In genomic region chr1:79726911-79727310, GRCh38 we compare ENCODE assay signal across 27 cellular contexts.
A peak's percentile ranks its signal among the peaks of the same experiment; 100 is the strongest.
DNase-seq lines count a peak whose midpoint lies in the region; ATAC-seq and TF ChIP-seq lines count a peak whose summit lies in the region.
"Had no signal": no experiment of that assay in that cellular context is flagged by ENCODE, and none has a peak within 500 bp of the region (broad histone marks: within the 10 kb centered on the region; RNA-seq: fewer than 3 reads in every experiment).

No MANE protein-coding gene starts in this region.

- TF ChIP-seq CTCF in GM23338 (conservative IDR thresholded peaks at IDR 0.05; ENCODE audit: low read depth in 2 of 2) (no peak), choroid plexus epithelial cell (conservative IDR thresholded peaks at IDR 0.05; ENCODE audit: low read depth, low read length) (no peak), gastroesophageal sphincter (IDR thresholded peaks at IDR 0.05) (no peak), smooth muscle cell (IDR thresholded peaks at IDR 0.05; ENCODE audit: borderline replicate concordance, insufficient read depth, poor library complexity, severe bottlenecking) (no peak), uterus (IDR thresholded peaks at IDR 0.05) (no peak), OCI-LY7 (conservative IDR thresholded peaks at IDR 0.05; ENCODE audit: low read length) (no peak)

- TF ChIP-seq EP300 in gastroesophageal sphincter (IDR thresholded peaks at IDR 0.05) = no peak

- no peak for TF ChIP-seq POLR2A in gastroesophageal sphincter (IDR thresholded peaks at IDR 0.05)
- TF ChIP-seq POLR2A in uterus (IDR thresholded peaks at IDR 0.05) = no peak

- H3K27me3 ChIP-seq in GM23338 (ENCODE audit: insufficient read depth) (no peaks in the 10 kb centered on the region), gastroesophageal sphincter (no peaks in the 10 kb centered on the region), smooth muscle cell (ENCODE audit: low read depth) (no peaks in the 10 kb centered on the region), uterus (no peaks in the 10 kb centered on the region)
- H3K27me3 ChIP-seq: BLaER1, Peyer's patch had no signal

- ATAC-seq in GM23338 (no peak), gastroesophageal sphincter (no peak), GM18520 (IDR thresholded peaks at IDR 0.05; ENCODE audit: unreplicated experiment) (no peak)
- ATAC-seq: K562 had no signal

- no TSS peak for BruUV-seq in OCI-LY7 (replicated peaks; lab: Mats Ljungman, UMichigan)

- H3K27ac ChIP-seq in GM23338 (ENCODE audit: low read depth) = no peak overlapping the region
- H3K27ac ChIP-seq in gastroesophageal sphincter = peak overlapping the region; percentile 22 to 81 (median 64)
- H3K27ac ChIP-seq in smooth muscle cell (ENCODE audit: low read depth) = no peak overlapping the region
- H3K27ac ChIP-seq in uterus = peak overlapping the region in 1 of 2 donors; percentile 5
- H3K27ac ChIP-seq in OCI-LY7 (ENCODE audit: low read depth, low read length, poor library complexity, severe bottlenecking) = no peak overlapping the region
- H3K27ac ChIP-seq: 22Rv1, BLaER1, Peyer's patch had no signal

- peaks cover 5% of the 10 kb centered on the region; the same call in 1 of the 2 replicates for H3K9me2 ChIP-seq in GM23338 (ENCODE audit: insufficient read depth)
- H3K9me2 ChIP-seq in OCI-LY7 (ENCODE audit: insufficient read depth, low read length) = no peaks in the 10 kb centered on the region

- H4K20me1 ChIP-seq in GM23338 (replicated peaks; ENCODE audit: insufficient read depth) (no peaks in the 10 kb centered on the region), smooth muscle cell (ENCODE audit: low read depth) (no peaks in the 10 kb centered on the region), OCI-LY7 (ENCODE audit: insufficient read depth, low read length) (no peaks in the 10 kb centered on the region)
- H4K20me1 ChIP-seq: BLaER1 had no signal

- POLR2A ChIA-PET in OCI-LY7 (lab: Charles Lee) = interaction anchor here (0.6 kb wide), 1 partner anchor 239 kb away, joined by 3 read pairs; no protein-coding TSS in a partner anchor

- H3K9me3 Mint-ChIP-seq in GM23338 = no peaks in the 10 kb centered on the region; the same call in 2 of the 3 replicates
- H3K9me3 Mint-ChIP-seq: HFFc6 had no signal

- no peak overlapping the region for H3K9ac ChIP-seq in smooth muscle cell (ENCODE audit: low read depth)
- H3K9ac ChIP-seq: BLaER1 had no signal

- CTCF ChIA-PET in OCI-LY7 (lab: Charles Lee; ENCODE audit: unreplicated experiment) = no interaction called here

- no peaks in the 10 kb centered on the region for H3K27me3 Mint-ChIP-seq in GM23338 (ENCODE audit: insufficient read depth, low read depth, poor library complexity)
- H3K27me3 Mint-ChIP-seq: CD4-positive, alpha-beta T cell had no signal

- DNase-seq in GM23338 (ENCODE audit: low spot score) (peak; percentile 37), choroid plexus epithelial cell (ENCODE audit: low read depth) (peak; percentile 21), smooth muscle cell (lab: John Stamatoyannopoulos, UW; ENCODE audit: unreplicated experiment) (no peak), uterus (no peak), OCI-LY7 (ENCODE audit: low spot score) (no peak)
- DNase-seq in activated CD4-positive, alpha-beta T cell treated with anti-CD3 and anti-CD28 coated beads for 4 hours = no peak
- DNase-seq: ACHN; CD4-positive, alpha-beta T cell; COR-L47; DMS 273 treated with DMSO at 0.1 percent for 48 hours; DMS79 treated with DMSO at 0.1 percent for 48 hours; H7; HFFc6; MM.1S; NCI-H1048; NCI-H1436; NCI-H187 treated with DMSO at 0.1 percent for 48 hours; NCI-H2227 treated with DMSO at 0.1 percent for 48 hours; NCI-H510A treated with DMSO at 0.1 percent for 48 hours; NCI-H774; NK-92 treated with Interleukin-12 subunit alpha and Interleukin-12 subunit beta, amount 100 ng/mL, for 24 hours; Peyer's patch had no signal

- H3F3A ChIP-seq in GM23338 (replicated peaks; ENCODE audit: low read depth) = no peaks in the 10 kb centered on the region
- H3F3A ChIP-seq in smooth muscle cell (ENCODE audit: low read depth) = no peaks in the 10 kb centered on the region

- H3K9me3 ChIP-seq in gastroesophageal sphincter (no peaks in the 10 kb centered on the region), smooth muscle cell (replicated peaks; ENCODE audit: low read depth) (no peaks in the 10 kb centered on the region), uterus (peaks cover 0 to 3% of the 10 kb centered on the region in 2 donors), OCI-LY7 (ENCODE audit: low read length) (no peaks in the 10 kb centered on the region)
- H3K9me3 ChIP-seq: BLaER1, Peyer's patch had no signal

- intact Hi-C loops in uterus (cut with DNase I; ENCODE audit: low total_unique reads) (no loop called here), OCI-LY7 (cut with micrococcal nuclease; ENCODE audit: unreplicated experiment) (no loop called here)

- H3K4me2 ChIP-seq in GM23338 = peak overlapping the region; percentile 28
- no peak overlapping the region for H3K4me2 ChIP-seq in smooth muscle cell
- no peak overlapping the region for H3K4me2 ChIP-seq in OCI-LY7 (ENCODE audit: low read length)
- H3K4me2 ChIP-seq: BLaER1 had no signal

- H3K36me3 ChIP-seq in GM23338 (ENCODE audit: insufficient read depth) = no peaks in the 10 kb centered on the region
- no peaks in the 10 kb centered on the region for H3K36me3 ChIP-seq in gastroesophageal sphincter
- no peaks in the 10 kb centered on the region for H3K36me3 ChIP-seq in smooth muscle cell (ENCODE audit: low read depth)
- peaks cover 0 to 3% of the 10 kb centered on the region in 2 donors for H3K36me3 ChIP-seq in uterus
- H3K36me3 ChIP-seq in OCI-LY7 (ENCODE audit: insufficient read depth, low read length) = no peaks in the 10 kb centered on the region
- H3K36me3 ChIP-seq: BLaER1, Peyer's patch had no signal

- H3K4me1 Mint-ChIP-seq in GM23338 = peaks cover 15% of the 10 kb centered on the region

- 37 to 52% methylated on average over 2 of the region's 2 CpGs for WGBS in gastroesophageal sphincter (ENCODE audit: low coverage in 1 of 2), 2 donors
- 84% methylated on average over 2 of the region's 2 CpGs for WGBS in smooth muscle cell (ENCODE audit: low lambda C conversion rate)

- H2AFZ ChIP-seq in GM23338 (no peak overlapping the region), smooth muscle cell (ENCODE audit: low read depth) (peak overlapping the region; percentile 5), OCI-LY7 (ENCODE audit: low read length) (no peak overlapping the region)

- no peaks in the 10 kb centered on the region for H3K79me2 ChIP-seq in GM23338 (replicated peaks; ENCODE audit: insufficient read depth)
- no peaks in the 10 kb centered on the region for H3K79me2 ChIP-seq in smooth muscle cell (ENCODE audit: low read depth)
- no peaks in the 10 kb centered on the region for H3K79me2 ChIP-seq in OCI-LY7 (ENCODE audit: insufficient read depth, low read depth, low read length)

- peak overlapping the region; percentile 13; the same call in 2 of the 3 replicates for H3K4me3 Mint-ChIP-seq in GM23338
- H3K4me3 Mint-ChIP-seq: CD4-positive, alpha-beta T cell; HFFc6 had no signal

- H3K36me3 Mint-ChIP-seq in GM23338 (ENCODE audit: low read depth) = no peaks in the 10 kb centered on the region; the same call in 2 of the 3 replicates

- H3K4me1 ChIP-seq in GM23338 (ENCODE audit: insufficient read depth) (peaks cover 18% of the 10 kb centered on the region; the same call in 1 of the 2 replicates), gastroesophageal sphincter (peaks cover 0 to 24% (median 0%) of the 10 kb centered on the region in 3 donors), smooth muscle cell (ENCODE audit: low read depth) (no peaks in the 10 kb centered on the region), uterus (no peaks in the 10 kb centered on the region), OCI-LY7 (ENCODE audit: insufficient read depth, low read length, poor library complexity, severe bottlenecking) (no peaks in the 10 kb centered on the region)
- H3K4me1 ChIP-seq: BLaER1, Peyer's patch had no signal

- H3K4me3 ChIP-seq in GM23338 = no peak overlapping the region
- no peak overlapping the region for H3K4me3 ChIP-seq in choroid plexus epithelial cell (ENCODE audit: low read depth, low read length)
- H3K4me3 ChIP-seq in gastroesophageal sphincter = no peak overlapping the region
- H3K4me3 ChIP-seq in smooth muscle cell = no peak overlapping the region
- no peak overlapping the region for H3K4me3 ChIP-seq in uterus
- H3K4me3 ChIP-seq in OCI-LY7 (ENCODE audit: low read depth, low read length, poor library complexity, severe bottlenecking) = no peak overlapping the region
- H3K4me3 ChIP-seq: BLaER1, K562, Peyer's patch had no signal

- peak overlapping the region; percentile 87 for H3K27ac Mint-ChIP-seq in GM23338
- H3K27ac Mint-ChIP-seq: CD4-positive, alpha-beta T cell; HFFc6 had no signal

TF ChIP-seq in GM23338, 12 proteins besides CTCF, POLR2A, EP300 and RAD21 (continues in another document):
- TF ChIP-seq ETS1 (IDR thresholded peaks at IDR 0.05) = no peak
- TF ChIP-seq POLR2AphosphoS5 (IDR thresholded peaks at IDR 0.05; ENCODE audit: low read depth) = no peak
- no peak for TF ChIP-seq EZH2phosphoT487 (IDR thresholded peaks at IDR 0.05; ENCODE audit: unreplicated experiment)
- no peak for TF ChIP-seq ZNF114 (CRISPR knock-in tag; IDR thresholded peaks at IDR 0.05)
- no peak for TF ChIP-seq STAT1 (IDR thresholded peaks at IDR 0.05; ENCODE audit: unreplicated experiment)
- TF ChIP-seq EZH2 (IDR thresholded peaks at IDR 0.05; ENCODE audit: low read depth, unreplicated experiment) = no peak
- TF ChIP-seq NANOG (IDR thresholded peaks at IDR 0.05; ENCODE audit: borderline replicate concordance) = no peak

Comparison
In these comparisons a context has a peak if more than half of its experiments do, and no peak if none do; other contexts are left out.
1. DNase-seq: peak in GM23338 (single experiment) and choroid plexus epithelial cell (single experiment); none in smooth muscle cell (single experiment), activated CD4-positive, alpha-beta T cell treated with anti-CD3 and anti-CD28 coated beads for 4 hours (0 of 2), uterus (0 of 2) and OCI-LY7 (single experiment).
2. H3K27ac ChIP-seq: peak in gastroesophageal sphincter (4 of 4); none in GM23338 (single experiment), smooth muscle cell (single experiment) and OCI-LY7 (single experiment).